In the genomic region with DNA sequence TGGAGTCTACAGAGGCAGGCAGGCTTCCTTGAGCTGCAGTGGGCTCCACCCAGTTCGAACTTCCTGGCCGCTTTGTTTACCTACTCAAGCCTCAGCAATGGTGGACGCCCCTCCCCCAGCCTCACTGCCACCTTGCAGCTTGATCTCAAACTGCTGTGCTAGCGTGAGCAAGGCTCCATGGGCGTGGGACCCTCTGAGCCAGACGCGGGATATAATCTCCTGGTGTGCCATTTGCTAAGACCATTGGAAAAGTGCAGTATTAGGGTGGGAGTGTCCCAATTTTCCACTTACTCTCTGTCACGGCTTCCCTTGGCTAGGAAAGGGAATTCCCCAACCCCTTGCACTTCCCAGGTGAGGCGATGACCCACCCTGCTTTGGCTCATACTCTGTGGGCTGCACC, we compare ENCODE assay signal across 8 cellular contexts. TPM values are rescaled to one million over a fixed set of nuclear protein-coding genes. Genes with fewer than 3 reads are reported as not detected.
DNase-seq lines count a peak whose midpoint lies in the region; ATAC-seq, FAIRE-seq and TF ChIP-seq lines count a peak whose summit lies in the region.
"Not testable (repeated sequence)": the region's sequence is repeated elsewhere in the genome, so short reads cannot be mapped to it uniquely, and the experiment has no call there.
"Had no signal": no experiment of that assay in that cellular context is flagged by ENCODE, and none has a peak within 500 bp of the region (broad histone marks: within the 10 kb centered on the region; RNA-seq: fewer than 3 reads in every experiment).

No MANE protein-coding gene starts in this region.

- not testable (repeated sequence) for H3K4me1 Mint-ChIP-seq in Caco-2 (ENCODE audit: low read depth, unreplicated experiment); osteocyte (ENCODE audit: unreplicated experiment)
- H3K4me1 Mint-ChIP-seq in effector memory CD8-positive, alpha-beta T cell (ENCODE audit: low read depth in 2 of 2), result peaks cover 21 to 31% of the 10 kb centered on the region in 2 donors

- not testable (repeated sequence) for ATAC-seq in K562; effector memory CD8-positive, alpha-beta T cell (replicated peaks); HepG2; upper lobe of right lung

- H3K9ac ChIP-seq in MM.1S (ENCODE audit: low read length); K562 (ENCODE audit: insufficient read depth in 1 of 2, low read depth in 2 of 2, low read length in 2 of 2); HepG2 (ENCODE audit: insufficient read depth, low read depth, low read length): not testable (repeated sequence)

- not testable (repeated sequence) for TF ChIP-seq EP300 in K562 (IDR thresholded peaks at IDR 0.05; ENCODE audit: low read length); HepG2 (IDR thresholded peaks at IDR 0.05; ENCODE audit: low read depth in 2 of 2, low read length in 2 of 2); HepG2 (CRISPR knock-in tag; IDR thresholded peaks at IDR 0.05; ENCODE audit: borderline replicate concordance)

- not testable (repeated sequence) for FAIRE-seq in K562 (lab: Jason Lieb, UNC); HepG2 (lab: Jason Lieb, UNC)

- in situ Hi-C loops in K562 (cut with MboI); HepG2 (cut with HindIII; ENCODE audit: extremely low pct_ligation_motif_present, low pct_unique_long_range_greater_than_20kb): not testable (repeated sequence)

- H3K4me3 Mint-ChIP-seq in Caco-2 (ENCODE audit: unreplicated experiment), result peak overlapping the region; percentile 33
- H3K4me3 Mint-ChIP-seq in effector memory CD8-positive, alpha-beta T cell, result peak overlapping the region; percentile 44 to 56
- not testable (repeated sequence) for H3K4me3 Mint-ChIP-seq in osteocyte (ENCODE audit: unreplicated experiment)

- H3K9me3 Mint-ChIP-seq in Caco-2 (ENCODE audit: unreplicated experiment); effector memory CD8-positive, alpha-beta T cell; osteocyte (ENCODE audit: unreplicated experiment): not testable (repeated sequence)

- not testable (repeated sequence) for H3K79me2 ChIP-seq in MM.1S (ENCODE audit: low read length); K562 (ENCODE audit: control insufficient read depth, insufficient read depth, low read length); HepG2 (ENCODE audit: insufficient read depth, low read length)

- POLR2A ChIA-PET in Caco-2 (lab: Charles Lee); K562 (lab: Yijun Ruan, JAX); HepG2 (lab: Yijun Ruan, JAX): not testable (repeated sequence)

- not testable (repeated sequence) for H3K9me1 ChIP-seq in K562 (ENCODE audit: control insufficient read depth, insufficient read depth, low read length)

- not testable (repeated sequence) for TF ChIP-seq RAD21 in K562 (CRISPR knock-in tag; conservative IDR thresholded peaks at IDR 0.05 in 1 of 2, IDR thresholded peaks at IDR 0.05 in 1 of 2); HepG2 (CRISPR knock-in tag; IDR thresholded peaks at IDR 0.05)

- H3K27me3 Mint-ChIP-seq in Caco-2 (ENCODE audit: insufficient read depth, unreplicated experiment), result peaks cover 11% of the 10 kb centered on the region
- peaks cover 0 to 10% of the 10 kb centered on the region in 2 donors for H3K27me3 Mint-ChIP-seq in effector memory CD8-positive, alpha-beta T cell
- H3K27me3 Mint-ChIP-seq in osteocyte (ENCODE audit: unreplicated experiment), result not testable (repeated sequence)

- not testable (repeated sequence) for H3K4me3 ChIP-seq in Caco-2 (ENCODE audit: low read depth, low read length); MM.1S (ENCODE audit: low read length); K562; HepG2 (replicated peaks in 1 of 3; ENCODE audit: insufficient read depth in 1 of 3, low read depth in 2 of 3, low read length in 3 of 3); upper lobe of right lung

- not testable (repeated sequence) for H2AFZ ChIP-seq in MM.1S (ENCODE audit: low read length); HepG2 (ENCODE audit: low read length)
- H2AFZ ChIP-seq in K562 (ENCODE audit: low read depth, low read length), result peak overlapping the region; percentile 45; the same call in 1 of the 2 replicates

- not testable (repeated sequence) for H3K36me3 ChIP-seq in Caco-2 (ENCODE audit: control insufficient read depth, insufficient read depth, low read length); MM.1S (replicated peaks; ENCODE audit: insufficient read depth, low read length); K562 (ENCODE audit: control insufficient read depth, insufficient read depth, low read length); HepG2 (replicated peaks in 1 of 2; ENCODE audit: control insufficient read depth in 1 of 2, insufficient read depth in 2 of 2, low read length in 2 of 2); upper lobe of right lung

- H3K27ac Mint-ChIP-seq in Caco-2 (ENCODE audit: unreplicated experiment); osteocyte (ENCODE audit: unreplicated experiment): not testable (repeated sequence)
- peak overlapping the region in 1 of 2 donors; percentile 75 for H3K27ac Mint-ChIP-seq in effector memory CD8-positive, alpha-beta T cell

- not testable (repeated sequence) for H3K27me3 ChIP-seq in Caco-2 (replicated peaks; ENCODE audit: control insufficient read depth, insufficient read depth, low read length); K562 (ENCODE audit: control insufficient read depth in 2 of 2, insufficient read depth in 2 of 2, low read length in 2 of 2); HepG2 (ENCODE audit: control insufficient read depth in 1 of 2, insufficient read depth in 2 of 2, low read length in 2 of 2); upper lobe of right lung
- H3K27me3 ChIP-seq in MM.1S (replicated peaks; ENCODE audit: insufficient read depth, low read length), result peaks cover 37% of the 10 kb centered on the region

- H3F3A ChIP-seq in MM.1S (ENCODE audit: insufficient read depth, low read length), result not testable (repeated sequence)

- BruUV-seq in Caco-2 (replicated peaks; lab: Mats Ljungman, UMichigan); K562 (replicated peaks; lab: Mats Ljungman, UMichigan); HepG2 (replicated peaks; lab: Mats Ljungman, UMichigan): not testable (repeated sequence)

- H3K9me2 ChIP-seq in MM.1S (replicated peaks; ENCODE audit: insufficient read depth, low read length), result not testable (repeated sequence)

- 9% methylated on average over 9 of the region's 9 CpGs for WGBS in K562 (ENCODE audit: insufficient coverage, low coverage, missing lambda C conversion rate)
- WGBS in HepG2 (ENCODE audit: low lambda C conversion rate), result 58% methylated on average over 9 of the region's 9 CpGs

- not testable (repeated sequence) for TF ChIP-seq CTCF in Caco-2 (IDR thresholded peaks at IDR 0.05; ENCODE audit: insufficient read depth in 1 of 2, low read depth in 1 of 2, low read length in 1 of 2, severe bottlenecking in 1 of 2, unreplicated experiment in 1 of 2); MM.1S (IDR thresholded peaks at IDR 0.05; ENCODE audit: low read length); K562 (IDR thresholded peaks at IDR 0.05 in 2 of 3, conservative IDR thresholded peaks at IDR 0.05 in 1 of 3; ENCODE audit: insufficient read depth in 2 of 3, low read depth in 1 of 3, low read length in 3 of 3); HepG2 (CRISPR knock-in tag; IDR thresholded peaks at IDR 0.05); osteocyte (IDR thresholded peaks at IDR 0.05); upper lobe of right lung (IDR thresholded peaks at IDR 0.05)

- not testable (repeated sequence) for H3K36me3 Mint-ChIP-seq in Caco-2 (ENCODE audit: insufficient read depth, unreplicated experiment); effector memory CD8-positive, alpha-beta T cell (ENCODE audit: insufficient read depth); osteocyte (ENCODE audit: unreplicated experiment)

- TF ChIP-seq POLR2A in K562 (conservative IDR thresholded peaks at IDR 0.05); HepG2 (IDR thresholded peaks at IDR 0.05; ENCODE audit: insufficient read depth in 1 of 2, low read depth in 2 of 2, low read length in 2 of 2): not testable (repeated sequence)

- not testable (repeated sequence) for DNase-seq in Caco-2; MM.1S; K562 (ENCODE audit: extremely low read depth in 1 of 4, low spot score in 3 of 4); effector memory CD8-positive, alpha-beta T cell; HepG2 (ENCODE audit: low spot score)
- DNase-seq in osteocyte (ENCODE audit: extremely low spot score, unreplicated experiment), result peak; percentile 56
- DNase-seq in upper lobe of right lung, result peak; percentile 28

- H3K9me3 ChIP-seq in Caco-2; MM.1S (replicated peaks; ENCODE audit: insufficient read depth, low read length); K562 (replicated peaks; ENCODE audit: control insufficient read depth, insufficient read depth, low read depth, low read length); upper lobe of right lung: not testable (repeated sequence)
- H3K9me3 ChIP-seq in HepG2 (ENCODE audit: low read length), result peaks cover 19% of the 10 kb centered on the region

- CTCF ChIA-PET in Caco-2 (lab: Charles Lee); K562 (lab: Yijun Ruan, JAX; ENCODE audit: low intra/inter-chr PET ratio); HepG2 (lab: Yijun Ruan, JAX; ENCODE audit: low intra/inter-chr PET ratio, low total read pairs): not testable (repeated sequence)

- H3K27ac ChIP-seq in MM.1S (ENCODE audit: low read length); K562 (ENCODE audit: extremely low read depth, low read depth, low read length); HepG2 (ENCODE audit: extremely low read length, insufficient read depth, low read length); upper lobe of right lung: not testable (repeated sequence)

- not testable (repeated sequence) for H3K4me1 ChIP-seq in Caco-2; MM.1S (ENCODE audit: low read length); K562 (replicated peaks in 1 of 2; ENCODE audit: control insufficient read depth in 2 of 2, insufficient read depth in 2 of 2, low read length in 2 of 2); upper lobe of right lung
- H3K4me1 ChIP-seq in HepG2 (ENCODE audit: insufficient read depth, low read length), result peaks cover 18% of the 10 kb centered on the region

- not testable (repeated sequence) for H4K20me1 ChIP-seq in MM.1S (ENCODE audit: insufficient read depth, low read length); K562 (replicated peaks; ENCODE audit: control insufficient read depth, insufficient read depth, low read length); HepG2 (ENCODE audit: insufficient read depth, low read length)

- intact Hi-C loops in Caco-2 (cut with micrococcal nuclease; ENCODE audit: unreplicated experiment); K562 (cut with micrococcal nuclease); HepG2 (cut with micrococcal nuclease; ENCODE audit: unreplicated experiment); upper lobe of right lung (cut with DNase I): not testable (repeated sequence)

- H3K4me2 ChIP-seq in MM.1S (ENCODE audit: low read depth, low read length), result peak overlapping the region; percentile 34; the same call in 1 of the 2 replicates
- not testable (repeated sequence) for H3K4me2 ChIP-seq in K562 (ENCODE audit: insufficient read depth, low read length); HepG2 (ENCODE audit: low read depth, low read length)

RNA-seq across cellular contexts. Expression of a gene that starts 24.6 kb away (rescaled TPM):
- total RNA-seq in Caco-2 (2022) (0.19 TPM in 1 of 2 replicates, not detected in the other), K562 (2014; rRNA removed) (0.29 and 0.50 TPM in 2 replicates), K562 (2014; rRNA removed; fragmentation: Illumina TruSeq; extraction: Trizol) (0.25 and 0.35 TPM in 2 replicates), K562 (2015; rRNA removed; fragmentation: Illumina TruSeq; extraction: Trizol) (1.6 TPM in 2 replicates), K562 (2021) (0.98 and 1.3 TPM in 2 replicates), HepG2 (2016; rRNA removed; fragmentation: Illumina TruSeq; extraction: Trizol) (0.11 and 0.20 TPM in 2 replicates), osteocyte (not detected in 2 replicates), upper lobe of right lung (44.8 TPM)
- 0.86 and 2.0 TPM in 2 replicates for total RNA-seq in K562 (2011; cell fraction: chromatin; rRNA removed; ENCODE audit: low replicate concordance)
- 0.92 and 1.2 TPM in 2 replicates for total RNA-seq in K562 (2011; cell fraction: nucleolus; rRNA removed)
- total RNA-seq in K562 (2011; cell fraction: nucleoplasm; rRNA removed), result 0.53 and 0.73 TPM in 2 replicates
- polyA plus RNA-seq in K562 (2011; rRNA removed) (0.32 and 0.99 TPM in 2 replicates), K562 (2014; fragmentation: Illumina TruSeq; extraction: Trizol) (0.27 and 0.53 TPM in 2 replicates), K562 (2014; fragmentation: Nextera tagmentation; extraction: Ambion mirVana) (under 1 TPM; 0.01 to 0.03 TPM), K562 (2014; rRNA removed) (0.66 and 1.2 TPM in 2 replicates), HepG2 (2011; rRNA removed) (0.01 and 0.09 TPM in 2 replicates)
- 0.64 and 0.99 TPM in 2 replicates for polyA plus RNA-seq in K562 (2011; cell fraction: cytosol; rRNA removed)
- polyA plus RNA-seq in K562 (2011; cell fraction: nucleus; rRNA removed), result 2.0 and 3.3 TPM in 2 replicates
- 1.7 and 5.3 TPM in 2 replicates for polyA plus RNA-seq in K562 (2012)
- 0.28 and 1.3 TPM in 2 replicates for polyA minus RNA-seq in K562 (2011; rRNA and poly(A)+ RNA removed)
- 0.64 and 1.4 TPM in 2 replicates for polyA minus RNA-seq in K562 (2011; cell fraction: cytosol; rRNA and poly(A)+ RNA removed)
- 0.67 and 2.2 TPM in 2 replicates for polyA minus RNA-seq in K562 (2011; cell fraction: nucleus; rRNA and poly(A)+ RNA removed)
- total RNA-seq in HepG2 (2016; cell fraction: cytosol; rRNA removed; fragmentation: Illumina TruSeq; extraction: Trizol; ENCODE audit: low read depth), result not detected in 2 replicates
- total RNA-seq in HepG2 (2016; cell fraction: insoluble cytoplasmic fraction; rRNA removed; fragmentation: Illumina TruSeq; extraction: Trizol), result 0.09 TPM in 1 of 2 replicates, not detected in the other
- total RNA-seq in HepG2 (2016; cell fraction: membrane; rRNA removed; fragmentation: Illumina TruSeq; extraction: Trizol), result not detected in 2 replicates
- total RNA-seq in HepG2 (2016; cell fraction: nucleus; rRNA removed; fragmentation: Illumina TruSeq; extraction: Trizol), result not detected in 2 replicates
- 0.05 and 0.11 TPM in 2 replicates for polyA plus RNA-seq in HepG2 (2011; cell fraction: cytosol; rRNA removed)
- 0.14 and 1.0 TPM in 2 replicates for polyA plus RNA-seq in HepG2 (2011; cell fraction: nucleus; rRNA removed)
- polyA plus RNA-seq in HepG2 (2012), result not detected in 2 replicates
- polyA plus RNA-seq in HepG2 (2016; cell fraction: cytosol; fragmentation: Illumina TruSeq; extraction: Trizol; ENCODE audit: low read depth), result not detected in 2 replicates
- not detected in 2 replicates for polyA plus RNA-seq in HepG2 (2016; cell fraction: insoluble cytoplasmic fraction; fragmentation: Illumina TruSeq; extraction: Trizol; ENCODE audit: low read depth)
- polyA plus RNA-seq in HepG2 (2016; cell fraction: membrane; fragmentation: Illumina TruSeq; extraction: Trizol; ENCODE audit: low read depth), result not detected in 2 replicates
- not detected in 2 replicates for polyA plus RNA-seq in HepG2 (2016; cell fraction: nucleus; fragmentation: Illumina TruSeq; extraction: Trizol; ENCODE audit: insufficient read depth, low read depth)
- not detected in 2 replicates for polyA minus RNA-seq in HepG2 (2011; rRNA and poly(A)+ RNA removed; ENCODE audit: low replicate concordance)
- polyA minus RNA-seq in HepG2 (2011; cell fraction: cytosol; rRNA and poly(A)+ RNA removed), result not detected in 2 replicates
- polyA minus RNA-seq in HepG2 (2011; cell fraction: nucleus; rRNA and poly(A)+ RNA removed), result not detected in 2 replicates
- polyA plus RNA-seq: AG04450 had no signal

Comparison
In these comparisons a context has a peak if more than half of its experiments do, and no peak if none do; other contexts are left out.
1. RNA of a gene that starts 24.6 kb away (total RNA-seq): 44.8 TPM in upper lobe of right lung (single experiment); 0.25 to 2.0 TPM in K562, 0.19 TPM in Caco-2, 0.09 to 0.20 TPM in HepG2 and not detected in osteocyte; every median in the first group is over 10 times any median in the second.